In the genomic region with DNA sequence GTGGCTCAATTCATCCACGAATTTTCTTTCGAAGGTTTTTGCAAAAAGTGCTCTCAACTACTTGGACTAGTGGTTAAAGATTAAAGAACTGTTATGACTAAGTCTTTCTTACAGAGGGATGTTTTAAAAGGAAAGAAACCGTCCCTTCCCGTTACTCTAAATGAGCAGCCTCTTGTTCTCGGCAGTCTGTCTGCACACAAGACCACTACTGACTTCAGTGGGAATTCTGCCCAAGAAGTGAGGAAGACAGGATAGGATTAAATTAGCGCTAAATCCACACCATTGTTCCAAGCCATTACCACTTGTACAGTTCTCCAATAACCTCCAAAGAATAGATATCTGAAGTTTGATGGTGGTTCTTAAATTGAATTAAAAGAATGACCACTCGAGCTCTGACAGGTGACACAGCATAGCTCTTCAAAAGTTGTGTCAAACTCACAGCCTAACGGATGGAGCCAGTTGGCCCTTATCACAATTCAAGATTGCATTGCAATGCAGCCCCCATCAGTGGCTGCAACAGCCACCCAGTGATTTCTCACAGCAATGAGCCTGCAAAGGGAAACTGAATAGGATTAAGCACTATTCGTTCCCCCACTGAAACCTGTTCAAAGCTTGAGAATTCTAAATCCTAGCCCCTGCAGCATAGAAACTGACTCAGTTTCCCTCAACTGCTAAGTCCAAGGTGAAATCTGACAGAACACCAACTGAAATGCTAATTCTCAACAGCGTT, we compare ENCODE assay signal across 8 cellular contexts. TPM values are rescaled to one million over a fixed set of nuclear protein-coding genes. Genes with fewer than 3 reads are reported as not detected.
DNase-seq lines count a peak whose midpoint lies in the region; ATAC-seq and TF ChIP-seq lines count a peak whose summit lies in the region.

No MANE protein-coding gene starts in this region.

- peaks cover 3% of the 10 kb centered on the region for H3K36me3 Mint-ChIP-seq in chondrocyte (ENCODE audit: low read depth)
- no peaks in the 10 kb centered on the region for H3K36me3 Mint-ChIP-seq in natural killer cell

- H3K9me3 ChIP-seq in BE2C (no peaks in the 10 kb centered on the region; the same call in 1 of the 2 replicates), adrenal gland (replicated peaks in 1 of 3) (no peaks in the 10 kb centered on the region)

- DNase-seq in GM13977 (ENCODE audit: low spot score) (peak; percentile 15), KBM-7 (peak; percentile 34), chondrocyte (ENCODE audit: low spot score) (no peak), natural killer cell (no peak), BE2C (no peak), NCI-H526 (lab: John Stamatoyannopoulos, UW) (no peak), SHP77 (lab: John Stamatoyannopoulos, UW) (no peak), adrenal gland (no peak)

- no peaks in the 10 kb centered on the region for H3K4me1 ChIP-seq in BE2C
- H3K4me1 ChIP-seq in adrenal gland (replicated peaks in 1 of 2), result peaks cover 4 to 6% of the 10 kb centered on the region in 2 donors

- peaks cover 3% of the 10 kb centered on the region for H3K9me3 Mint-ChIP-seq in chondrocyte (ENCODE audit: low read depth)
- no peaks in the 10 kb centered on the region for H3K9me3 Mint-ChIP-seq in natural killer cell

- peak overlapping the region in 1 of 5 donors; percentile 83 for H3K27ac ChIP-seq in adrenal gland

- ATAC-seq in natural killer cell, result no peak

- H3K27me3 ChIP-seq in BE2C (peaks cover 25% of the 10 kb centered on the region), adrenal gland (no peaks in the 10 kb centered on the region)

- in situ Hi-C loops in GM13977 (cut with MboI; ENCODE audit: low pct_unique_long_range_greater_than_20kb, low sequenced_read_pairs, unreplicated experiment), result no loop called here
- in situ Hi-C loops in KBM-7 (cut with MboI; ENCODE audit: low pct_unique_long_range_greater_than_20kb, low sequenced_read_pairs), result no loop called here

- TF ChIP-seq CTCF in GM13977 (IDR thresholded peaks at IDR 0.05; ENCODE audit: extremely low read depth, insufficient read depth, missing control alignments), result no peak
- TF ChIP-seq CTCF in chondrocyte (IDR thresholded peaks at IDR 0.05), result no peak
- no peak for TF ChIP-seq CTCF in natural killer cell (IDR thresholded peaks at IDR 0.05)
- TF ChIP-seq CTCF in BE2C (IDR thresholded peaks at IDR 0.05; ENCODE audit: low read depth, low read length), result no peak
- no peak for TF ChIP-seq CTCF in adrenal gland (IDR thresholded peaks at IDR 0.05)

- H3K36me3 ChIP-seq in BE2C (no peaks in the 10 kb centered on the region), adrenal gland (replicated peaks in 1 of 2) (no peaks in the 10 kb centered on the region)

- intact Hi-C loops in natural killer cell (cut with micrococcal nuclease) (loop anchor here (5.0 kb wide), 1 partner anchor 76 kb away; a partner anchor contains a TSS), adrenal gland (cut with DNase I) (no loop called here)

- peak overlapping the region; percentile 83 for H3K4me3 Mint-ChIP-seq in chondrocyte (ENCODE audit: unreplicated experiment)
- H3K4me3 Mint-ChIP-seq in natural killer cell, result peak overlapping the region; percentile 73

- H3K27ac Mint-ChIP-seq in chondrocyte (ENCODE audit: unreplicated experiment) (peak overlapping the region; percentile 34), natural killer cell (peak overlapping the region; percentile 7 to 44)

- WGBS in adrenal gland, 4 donors, result 50 to 61% (median 56%) methylated on average over 10 of the region's 10 CpGs

- no peak for TF ChIP-seq POLR2A in adrenal gland (IDR thresholded peaks at IDR 0.05)

- H3K4me3 ChIP-seq in BE2C (ENCODE audit: low read depth, low read length), result no peak overlapping the region
- H3K4me3 ChIP-seq in adrenal gland, result peak overlapping the region in 1 of 4 donors; percentile 100

- H3K4me1 Mint-ChIP-seq in chondrocyte (ENCODE audit: low read depth) (peaks cover 45% of the 10 kb centered on the region), natural killer cell (peaks cover 15 to 18% of the 10 kb centered on the region in 2 donors)

- no peaks in the 10 kb centered on the region for H3K27me3 Mint-ChIP-seq in chondrocyte (ENCODE audit: low read depth)
- peaks cover 0 to 3% of the 10 kb centered on the region in 2 donors for H3K27me3 Mint-ChIP-seq in natural killer cell (ENCODE audit: low read depth in 2 of 2)

RNA-seq across cellular contexts. Expression of a gene that starts 1.8 kb away (rescaled TPM):
- total RNA-seq in chondrocyte, result 59.9 to 72.0 TPM (median 65.8 TPM) in 3 replicates
- total RNA-seq in natural killer cell, result 10 to 100 TPM in 2 of 3 donors, 1 to 10 TPM in 1; 6.8 to 11.4 (median 11.0) TPM
- 3.7 TPM for polyA plus RNA-seq in BE2C (2012; ENCODE audit: insufficient read depth, insufficient read length, low read depth)
- total RNA-seq in adrenal gland, result 100 to 1,000 TPM in 1 of 8 donors, 10 to 100 TPM in 7; 50.6 to 101 (median 90.1) TPM
- 10 to 100 TPM; 30.6 to 80.1 (median 47.9) TPM for polyA plus RNA-seq in adrenal gland

Comparison
In these comparisons a context has a peak if more than half of its experiments do, and no peak if none do; other contexts are left out.
1. DNase-seq: peak in GM13977 (single experiment) and KBM-7 (single experiment); none in chondrocyte (single experiment), natural killer cell (single experiment), BE2C (single experiment), NCI-H526 (0 of 2), SHP77 (0 of 2) and adrenal gland (0 of 7).